ENCODE assay signal across 11 cellular contexts in genomic region chr15:74364936-74365618, GRCh38. TPM values are rescaled to one million over a fixed set of nuclear protein-coding genes. Genes with fewer than 3 reads are reported as not detected.
DNase-seq lines count a peak whose midpoint lies in the region; ATAC-seq and TF ChIP-seq lines count a peak whose summit lies in the region.
"Had no signal": no experiment of that assay in that cellular context is flagged by ENCODE, and none has a peak within 500 bp of the region (broad histone marks: within the 10 kb centered on the region; RNA-seq: fewer than 3 reads in every experiment).

No MANE protein-coding gene starts in this region.

- H2AK5ac ChIP-seq in mesenchymal stem cell (ENCODE audit: low read length, severe bottlenecking), result no peak overlapping the region

- H3K4me3 ChIP-seq in coronary artery, result peak overlapping the region; percentile 81
- H3K4me3 ChIP-seq in mesenchymal stem cell (ENCODE audit: insufficient read depth in 1 of 2, low read depth in 1 of 2, low read length in 2 of 2), result peak overlapping the region; percentile 62 to 85
- H3K4me3 ChIP-seq in tibial nerve, result peak overlapping the region; percentile 45 to 82 (median 50)
- H3K4me3 ChIP-seq: BLaER1 treated with 17β-estradiol and CSF1 and Interleukin-3, amounts not matched to agents 10 nM and 100 nM had no signal

- H2BK120ac ChIP-seq in mesenchymal stem cell (ENCODE audit: low read depth, low read length), result no peak overlapping the region

- H3K27me3 ChIP-seq in mesenchymal stem cell (ENCODE audit: control insufficient read depth in 1 of 2, insufficient read depth in 1 of 2, low read length in 2 of 2) (peaks cover 0 to 23% of the 10 kb centered on the region in 2 experiments), tibial nerve (no peaks in the 10 kb centered on the region)
- H3K27me3 ChIP-seq: BLaER1 treated with 17β-estradiol and CSF1 and Interleukin-3, amounts not matched to agents 10 nM and 100 nM had no signal

- H3K4me1 ChIP-seq in mesenchymal stem cell (ENCODE audit: control insufficient read depth, insufficient read depth, low read depth, low read length) (peaks cover 12% of the 10 kb centered on the region), tibial nerve (peaks cover 0 to 21% (median 3%) of the 10 kb centered on the region in 4 donors)
- H3K4me1 ChIP-seq: BLaER1 treated with 17β-estradiol and CSF1 and Interleukin-3, amounts not matched to agents 10 nM and 100 nM had no signal

- peak overlapping the region in 1 of 2 donors; percentile 26 for H3K27ac ChIP-seq in coronary artery
- no peak overlapping the region for H3K27ac ChIP-seq in mesenchymal stem cell (ENCODE audit: low read length, poor library complexity, severe bottlenecking)
- peak overlapping the region; percentile 38 to 82 (median 66) for H3K27ac ChIP-seq in tibial nerve
- H3K27ac ChIP-seq: BLaER1 treated with 17β-estradiol and CSF1 and Interleukin-3, amounts not matched to agents 10 nM and 100 nM had no signal

- TF ChIP-seq EP300 in tibial nerve (IDR thresholded peaks at IDR 0.05), result no peak

- TF ChIP-seq POLR2A in tibial nerve (IDR thresholded peaks at IDR 0.05), result no peak

- H3K14ac ChIP-seq in mesenchymal stem cell (ENCODE audit: low read length in 2 of 2), result peak overlapping the region in 1 of 2 experiments; percentile 26

- H3K23ac ChIP-seq in mesenchymal stem cell (ENCODE audit: low read length in 2 of 2), result no peak overlapping the region

- TF ChIP-seq CTCF in coronary artery (IDR thresholded peaks at IDR 0.05) (no peak), tibial nerve (IDR thresholded peaks at IDR 0.05) (no peak)

- H4K8ac ChIP-seq in mesenchymal stem cell (ENCODE audit: low read length), result peak overlapping the region; percentile 59

- H2BK15ac ChIP-seq in mesenchymal stem cell (ENCODE audit: low read depth, poor library complexity, severe bottlenecking), result no peak overlapping the region

- peaks cover 35% of the 10 kb centered on the region for H3K27me3 Mint-ChIP-seq in activated T-cell treated with anti-CD3 and anti-CD28 coated beads, Interleukin-2, amount 50 U/mL, for 72 hours (ENCODE audit: low read depth)

- peak overlapping the region; percentile 60 to 81 for H3K4me3 Mint-ChIP-seq in activated T-cell treated with anti-CD3 and anti-CD28 coated beads, Interleukin-2, amount 50 U/mL, for 72 hours

- H3K4me2 ChIP-seq in mesenchymal stem cell (ENCODE audit: low read length, poor library complexity, severe bottlenecking), result peak overlapping the region; percentile 90
- H3K4me2 ChIP-seq: BLaER1 treated with 17β-estradiol and CSF1 and Interleukin-3, amounts not matched to agents 10 nM and 100 nM had no signal

- H3K9me3 Mint-ChIP-seq in activated T-cell treated with anti-CD3 and anti-CD28 coated beads, Interleukin-2, amount 50 U/mL, for 72 hours, result no peaks in the 10 kb centered on the region

- H3K36me3 ChIP-seq in mesenchymal stem cell (ENCODE audit: control insufficient read depth in 1 of 2, insufficient read depth in 2 of 2, low read depth in 1 of 2, low read length in 2 of 2) (no peaks in the 10 kb centered on the region), tibial nerve (no peaks in the 10 kb centered on the region)
- H3K36me3 ChIP-seq: BLaER1 treated with 17β-estradiol and CSF1 and Interleukin-3, amounts not matched to agents 10 nM and 100 nM had no signal

- no peak overlapping the region for H2BK5ac ChIP-seq in mesenchymal stem cell (ENCODE audit: low read depth, low read length, poor library complexity, severe bottlenecking)

- H3K79me1 ChIP-seq in mesenchymal stem cell (replicated peaks; ENCODE audit: low read length, poor library complexity, severe bottlenecking), result no peaks in the 10 kb centered on the region

- H2AFZ ChIP-seq in mesenchymal stem cell (ENCODE audit: low read depth, low read length), result no peak overlapping the region

- no peak for ATAC-seq in activated T-cell treated with anti-CD3 and anti-CD28 coated beads, Interleukin-2, amount 50 U/mL, for 72 hours (replicated peaks in 1 of 2)
- ATAC-seq in HG02798 (IDR thresholded peaks at IDR 0.05; ENCODE audit: poor library complexity, unreplicated experiment), result no peak

- peak overlapping the region; percentile 92 for H3K9ac ChIP-seq in mesenchymal stem cell (ENCODE audit: low read length)
- H3K9ac ChIP-seq: BLaER1 treated with 17β-estradiol and CSF1 and Interleukin-3, amounts not matched to agents 10 nM and 100 nM had no signal

- H4K91ac ChIP-seq in mesenchymal stem cell (ENCODE audit: low read length), result no peak overlapping the region

- H3K18ac ChIP-seq in mesenchymal stem cell (ENCODE audit: low read depth in 1 of 2, low read length in 2 of 2), result no peak overlapping the region

- DNase-seq in activated T-cell treated with anti-CD3 and anti-CD28 coated beads, Interleukin-2, amount 50 U/mL, for 72 hours, result no peak
- DNase-seq in activated T-cell treated with anti-CD3 and anti-CD28 coated beads for 4 hours (no peak), coronary artery (ENCODE audit: low spot score) (peak; percentile 69), mesenchymal stem cell (no peak), tibial nerve (ENCODE audit: low spot score in 2 of 2) (no peak), LoVo (ENCODE audit: low spot score) (no peak)
- DNase-seq in stimulated activated CD4-positive, alpha-beta T cell treated with anti-CD3 and anti-CD28 coated beads, Interleukin-4, amount 100 ng/mL, for 24 hours, result no peak
- DNase-seq: activated CD4-positive, alpha-beta T cell treated with anti-CD3 and anti-CD28 coated beads for 48 hours; NCI-H226 had no signal

- WGBS in mesenchymal stem cell, result 48% methylated on average over 11 of the region's 12 CpGs
- 77% methylated on average over 12 of the region's 12 CpGs for WGBS in tibial nerve, 2 donors

- no peak overlapping the region for H3K27ac Mint-ChIP-seq in activated T-cell treated with anti-CD3 and anti-CD28 coated beads, Interleukin-2, amount 50 U/mL, for 72 hours

- H3K9me3 ChIP-seq in mesenchymal stem cell (ENCODE audit: control insufficient read depth, low read length) (no peaks in the 10 kb centered on the region), tibial nerve (no peaks in the 10 kb centered on the region)
- H3K9me3 ChIP-seq: BLaER1 treated with 17β-estradiol and CSF1 and Interleukin-3, amounts not matched to agents 10 nM and 100 nM had no signal

- H2BK12ac ChIP-seq in mesenchymal stem cell (ENCODE audit: low read length in 2 of 2), result no peak overlapping the region

- no peak overlapping the region for H3K4ac ChIP-seq in mesenchymal stem cell (ENCODE audit: low read depth in 1 of 2, low read length in 2 of 2)

- H3K4me1 Mint-ChIP-seq in activated T-cell treated with anti-CD3 and anti-CD28 coated beads, Interleukin-2, amount 50 U/mL, for 72 hours (ENCODE audit: low read depth), result peaks cover 4% of the 10 kb centered on the region

- H3K36me3 Mint-ChIP-seq in activated T-cell treated with anti-CD3 and anti-CD28 coated beads, Interleukin-2, amount 50 U/mL, for 72 hours (ENCODE audit: insufficient read depth in 2 of 2), result no peaks in the 10 kb centered on the region

RNA-seq across cellular contexts. Expression of gene CYP11A1, which starts 2.4 kb away (rescaled TPM):
- under 1 TPM; 0.21 to 0.26 TPM for total RNA-seq in activated T-cell treated with anti-CD3 and anti-CD28 coated beads, Interleukin-2, amount 50 U/mL, for 72 hours
- 0.08 TPM for polyA plus RNA-seq in mesenchymal stem cell (2013, experiment 1 of 2)
- 0.07 TPM for polyA plus RNA-seq in mesenchymal stem cell (2013, experiment 2 of 2)
- total RNA-seq in tibial nerve, result 1 to 10 TPM; 2.4 to 5.7 (median 4.1) TPM
